Comparison of ENCODE assay signal across 7 cellular contexts in genomic region chr7:90594791-90595317, GRCh38. TPM values are rescaled to one million over a fixed set of nuclear protein-coding genes. Genes with fewer than 3 reads are reported as not detected.
DNase-seq lines count a peak whose midpoint lies in the region; ATAC-seq, FAIRE-seq and TF ChIP-seq lines count a peak whose summit lies in the region.

No MANE protein-coding gene starts in this region.

- no peaks in the 10 kb centered on the region for H3K27me3 Mint-ChIP-seq in neural crest cell (ENCODE audit: low read depth)

- peak overlapping the region; percentile 98 for H3K4me3 Mint-ChIP-seq in neural crest cell

- H3K4me3 ChIP-seq in esophagus muscularis mucosa: peak overlapping the region; percentile 79 to 84 (median 81)
- no peak overlapping the region for H3K4me3 ChIP-seq in lower leg skin (ENCODE audit: low read depth, poor library complexity, severe bottlenecking)

- H3K36me3 Mint-ChIP-seq in neural crest cell (ENCODE audit: low read depth): no peaks in the 10 kb centered on the region

- no peak for TF ChIP-seq EP300 in esophagus muscularis mucosa (IDR thresholded peaks at IDR 0.05)

- TF ChIP-seq POLR2A in esophagus muscularis mucosa (IDR thresholded peaks at IDR 0.05; ENCODE audit: low read depth) (no peak), lower leg skin (IDR thresholded peaks at IDR 0.05) (no peak)

- intact Hi-C loops in esophagus muscularis mucosa (cut with DNase I): no loop called here
- intact Hi-C loops in lower leg skin (cut with DNase I; ENCODE audit: low total_unique reads): no loop called here

- H3K4me1 Mint-ChIP-seq in neural crest cell: peaks cover 37% of the 10 kb centered on the region

- no peaks in the 10 kb centered on the region for H3K36me3 ChIP-seq in esophagus muscularis mucosa

- DNase-seq in GM19239 (ENCODE audit: insufficient read length, low spot score) (no peak), NCI-H446 treated with DMSO at 0.1 percent for 48 hours (lab: John Stamatoyannopoulos, UW) (peak; percentile 8), esophagus muscularis mucosa (ENCODE audit: extremely low spot score) (no peak), neural crest cell (ENCODE audit: low read depth, low spot score) (no peak), lower leg skin (ENCODE audit: low spot score in 2 of 2) (no peak), Kasumi-1 (lab: John Stamatoyannopoulos, UW) (no peak)

- H3K9me3 ChIP-seq in esophagus muscularis mucosa: no peaks in the 10 kb centered on the region

- peak; percentile 66 for FAIRE-seq in GM19239 (lab: Jason Lieb, UNC)

- H3K4me1 ChIP-seq in esophagus muscularis mucosa: peaks cover 0 to 32% (median 27%) of the 10 kb centered on the region in 4 donors

- no peak overlapping the region for H3K27ac Mint-ChIP-seq in neural crest cell (ENCODE audit: unreplicated experiment)

- no peaks in the 10 kb centered on the region for H3K27me3 ChIP-seq in esophagus muscularis mucosa

- TF ChIP-seq CTCF in esophagus muscularis mucosa (IDR thresholded peaks at IDR 0.05) (no peak), neural crest cell (conservative IDR thresholded peaks at IDR 0.05) (no peak), lower leg skin (IDR thresholded peaks at IDR 0.05) (no peak)

- H3K9me3 Mint-ChIP-seq in neural crest cell: no peaks in the 10 kb centered on the region

- H3K27ac ChIP-seq in esophagus muscularis mucosa (replicated peaks in 1 of 4): peak overlapping the region; percentile 82 to 88 (median 84)

- no peak for ATAC-seq in HG03045 (IDR thresholded peaks at IDR 0.05; ENCODE audit: unreplicated experiment)

- WGBS in esophagus muscularis mucosa: 29% methylated on average over 10 of the region's 10 CpGs
- WGBS in lower leg skin, 2 donors: 27 to 32% methylated on average over 10 of the region's 10 CpGs

RNA-seq across cellular contexts. Expression of gene CDK14, which starts 1.3 kb away (rescaled TPM):
- total RNA-seq in esophagus muscularis mucosa (10 to 100 TPM in 3 of 4 donors, 1 to 10 TPM in 1; 9.6 to 17.7 (median 14.3) TPM), neural crest cell (42.2 and 49.6 TPM in 2 replicates), lower leg skin (10 to 100 TPM in 1 of 4 donors, 1 to 10 TPM in 3; 1.1 to 12.7 (median 5.8) TPM)
